1 cellular context compared by ENCODE assay signal in genomic region chr2:135043345-135043744, GRCh38.
TF ChIP-seq lines count a peak whose summit lies in the region.

No MANE protein-coding gene starts in this region.

TF ChIP-seq in GM12878, 131 proteins besides CTCF, POLR2A, EP300 and RAD21:
- TF ChIP-seq ATF2 (IDR thresholded peaks at IDR 0.05; ENCODE audit: low read length) (no peak), MTA2 (IDR thresholded peaks at IDR 0.05; ENCODE audit: low read depth) (no peak), ZBED1 (IDR thresholded peaks at IDR 0.05; ENCODE audit: borderline replicate concordance) (no peak), ZSCAN29 (IDR thresholded peaks at IDR 0.05) (no peak), SUPT20H (IDR thresholded peaks at IDR 0.05; ENCODE audit: borderline replicate concordance, control insufficient read depth, low read depth, low read length) (no peak), MXI1 (IDR thresholded peaks at IDR 0.05; ENCODE audit: low read depth, low read length) (no peak), SRF (IDR thresholded peaks at IDR 0.05; ENCODE audit: low read depth in 2 of 2, low read length in 2 of 2) (no peak), CEBPZ (IDR thresholded peaks at IDR 0.05; ENCODE audit: low read depth, low read length) (no peak), MYC (IDR thresholded peaks at IDR 0.05; ENCODE audit: insufficient read depth, insufficient read length, insufficient replicate concordance, low read length, severe bottlenecking) (no peak), SPI1 (IDR thresholded peaks at IDR 0.05; ENCODE audit: borderline replicate concordance, insufficient read depth, low read depth, low read length) (no peak), RFX5 (IDR thresholded peaks at IDR 0.05; ENCODE audit: low read depth, low read length) (no peak), GABPA (IDR thresholded peaks at IDR 0.05; ENCODE audit: low read depth) (no peak), BCL3 (IDR thresholded peaks at IDR 0.05; ENCODE audit: borderline replicate concordance, insufficient read depth, low read depth, low read length, poor library complexity, severe bottlenecking) (no peak), SIX5 (IDR thresholded peaks at IDR 0.05; ENCODE audit: low read depth, low read length, severe bottlenecking) (no peak), IKZF2 (IDR thresholded peaks at IDR 0.05) (no peak), NKRF (conservative IDR thresholded peaks at IDR 0.05) (no peak), POLR2AphosphoS2 (IDR thresholded peaks at IDR 0.05; ENCODE audit: low read depth, low read length) (no peak), SKIL (IDR thresholded peaks at IDR 0.05; ENCODE audit: low read depth, poor library complexity, severe bottlenecking) (no peak), RUNX3 (IDR thresholded peaks at IDR 0.05; ENCODE audit: low read length) (no peak), MTA3 (IDR thresholded peaks at IDR 0.05; ENCODE audit: borderline replicate concordance, low read length) (no peak)
